8 cellular contexts compared by ENCODE assay signal in genomic region chr19:34734601-34735103, GRCh38. TPM values are rescaled to one million over a fixed set of nuclear protein-coding genes. Genes with fewer than 3 reads are reported as not detected.
DNase-seq lines count a peak whose midpoint lies in the region; ATAC-seq, FAIRE-seq and TF ChIP-seq lines count a peak whose summit lies in the region.

No MANE protein-coding gene starts in this region.

- FAIRE-seq in kidney (lab: Jason Lieb, UNC), result no peak

- H3K9ac ChIP-seq in kidney (ENCODE audit: low read length in 2 of 2), result peak overlapping the region; percentile 34 to 93

- CTCF ChIA-PET in activated CD4-positive, alpha-beta T cell treated with anti-CD3 and anti-CD28 coated beads for 36 hours (lab: Charles Lee), result interaction anchor here (0.7 kb wide), 1 partner anchor 564 kb away, joined by 3 read pairs; no protein-coding TSS in a partner anchor

- H3K27ac Mint-ChIP-seq in activated CD4-positive, alpha-beta T cell treated with anti-CD3 and anti-CD28 coated beads for 36 hours, result peak overlapping the region; percentile 92
- peak overlapping the region; percentile 95 for H3K27ac Mint-ChIP-seq in activated T-helper 1 cell treated with anti-CD3 and anti-CD28 coated beads, Interleukin-12 subunit alpha, Interleukin-12 subunit beta, Interleukin-2, Interleukin-4 antibody, amounts not matched to agents 30 ng/mL and 10 ng/mL and 1 ng/mL, durations not matched to agents 14 hours and 24 hours and 36 hours

- H3K27ac ChIP-seq in kidney (ENCODE audit: low read depth in 2 of 2, low read length in 2 of 2) (peak overlapping the region; percentile 96), temporal lobe (ENCODE audit: low read depth, low read length) (peak overlapping the region; percentile 72)

- H3K9me3 ChIP-seq in kidney (ENCODE audit: control insufficient read depth in 1 of 2, low read length in 2 of 2), result peaks cover 4 to 27% of the 10 kb centered on the region in 2 donors

- TF ChIP-seq CTCF in kidney (IDR thresholded peaks at IDR 0.05; ENCODE audit: borderline replicate concordance, extremely low read depth, insufficient read depth), result no peak

- intact Hi-C loops in activated CD4-positive, alpha-beta T cell treated with anti-CD3 and anti-CD28 coated beads for 36 hours (cut with DNase I, micrococcal nuclease), result loop anchor here (1.0 to 10.0 kb wide), 6 partner anchors 39 to 1360 kb away; partner anchors contain the start of genes SCGB2B2 (in 2 of the 2), ZNF302 (in 2 of the 2), CEBPG (in 1 of the 2) and ZNF30 (in 1 of the 2)
- intact Hi-C loops in activated T-helper 1 cell treated with anti-CD3 and anti-CD28 coated beads, Interleukin-12 subunit alpha, Interleukin-12 subunit beta, Interleukin-2, Interleukin-4 antibody, amounts not matched to agents 30 ng/mL and 10 ng/mL and 1 ng/mL, durations not matched to agents 14 hours and 24 hours and 36 hours (cut with micrococcal nuclease), result loop anchor here (5.0 to 10.0 kb wide), 2 partner anchors 268 to 1390 kb away; partner anchors contain the start of gene GRAMD1A
- intact Hi-C loops in kidney (cut with DNase I), result no loop called here

- no peak for DNase-seq in activated CD4-positive, alpha-beta T cell treated with anti-CD3 and anti-CD28 coated beads for 36 hours
- no peak for DNase-seq in activated CD4-positive, alpha-beta T cell treated with anti-CD3 and anti-CD28 coated beads for 1 hour
- DNase-seq in activated T-helper 1 cell treated with anti-CD3 and anti-CD28 coated beads, Interleukin-12 subunit alpha, Interleukin-12 subunit beta, Interleukin-2, Interleukin-4 antibody, amounts not matched to agents 30 ng/mL and 10 ng/mL and 1 ng/mL, durations not matched to agents 14 hours and 24 hours and 36 hours (ENCODE audit: low spot score), result no peak
- DNase-seq in kidney, result no peak
- no peak for DNase-seq in stimulated activated CD4-positive, alpha-beta T cell treated with anti-CD3 and anti-CD28 coated beads, Interleukin-4, amount 100 ng/mL, for 4 hours

- POLR2A ChIA-PET in activated CD4-positive, alpha-beta T cell treated with anti-CD3 and anti-CD28 coated beads for 36 hours (lab: Charles Lee), result interaction anchor here (1.6 kb wide), 1 partner anchor 57 kb away, joined by 11 read pairs; the partner anchor contains the start of genes SCGB2B2 and ZNF302

- H3K27me3 Mint-ChIP-seq in activated CD4-positive, alpha-beta T cell treated with anti-CD3 and anti-CD28 coated beads for 36 hours, result no peaks in the 10 kb centered on the region
- no peaks in the 10 kb centered on the region for H3K27me3 Mint-ChIP-seq in activated T-helper 1 cell treated with anti-CD3 and anti-CD28 coated beads, Interleukin-12 subunit alpha, Interleukin-12 subunit beta, Interleukin-2, Interleukin-4 antibody, amounts not matched to agents 30 ng/mL and 10 ng/mL and 1 ng/mL, durations not matched to agents 14 hours and 24 hours and 36 hours (ENCODE audit: insufficient read depth)

- ATAC-seq in activated CD4-positive, alpha-beta T cell treated with anti-CD3 and anti-CD28 coated beads for 36 hours, result no peak
- ATAC-seq in GM18505 (IDR thresholded peaks at IDR 0.05; ENCODE audit: unreplicated experiment) (no peak), HG02973 (IDR thresholded peaks at IDR 0.05; ENCODE audit: unreplicated experiment) (no peak)

- H3K36me3 ChIP-seq in kidney (ENCODE audit: control insufficient read depth in 1 of 2, insufficient read depth in 2 of 2, low read length in 2 of 2), result peaks cover 14 to 37% of the 10 kb centered on the region in 2 donors

- peak overlapping the region; percentile 84 to 98 for H3K4me3 ChIP-seq in kidney (ENCODE audit: low read length in 2 of 2)

- peaks cover 40% of the 10 kb centered on the region for H3K36me3 Mint-ChIP-seq in activated CD4-positive, alpha-beta T cell treated with anti-CD3 and anti-CD28 coated beads for 36 hours (ENCODE audit: low read depth)
- peaks cover 22% of the 10 kb centered on the region for H3K36me3 Mint-ChIP-seq in activated T-helper 1 cell treated with anti-CD3 and anti-CD28 coated beads, Interleukin-12 subunit alpha, Interleukin-12 subunit beta, Interleukin-2, Interleukin-4 antibody, amounts not matched to agents 30 ng/mL and 10 ng/mL and 1 ng/mL, durations not matched to agents 14 hours and 24 hours and 36 hours (ENCODE audit: low read depth)

- H3K4me1 ChIP-seq in kidney (ENCODE audit: control insufficient read depth in 1 of 2, insufficient read depth in 1 of 2, low read depth in 1 of 2, low read length in 2 of 2), result peaks cover 5 to 8% of the 10 kb centered on the region in 2 donors

- H3K4me1 Mint-ChIP-seq in activated CD4-positive, alpha-beta T cell treated with anti-CD3 and anti-CD28 coated beads for 36 hours, result peaks cover 22% of the 10 kb centered on the region
- H3K4me1 Mint-ChIP-seq in activated T-helper 1 cell treated with anti-CD3 and anti-CD28 coated beads, Interleukin-12 subunit alpha, Interleukin-12 subunit beta, Interleukin-2, Interleukin-4 antibody, amounts not matched to agents 30 ng/mL and 10 ng/mL and 1 ng/mL, durations not matched to agents 14 hours and 24 hours and 36 hours (ENCODE audit: low read depth), result peaks cover 24% of the 10 kb centered on the region

- peak overlapping the region; percentile 96 for H3K4me3 Mint-ChIP-seq in activated CD4-positive, alpha-beta T cell treated with anti-CD3 and anti-CD28 coated beads for 36 hours
- H3K4me3 Mint-ChIP-seq in activated T-helper 1 cell treated with anti-CD3 and anti-CD28 coated beads, Interleukin-12 subunit alpha, Interleukin-12 subunit beta, Interleukin-2, Interleukin-4 antibody, amounts not matched to agents 30 ng/mL and 10 ng/mL and 1 ng/mL, durations not matched to agents 14 hours and 24 hours and 36 hours, result peak overlapping the region; percentile 92

- no peak for TF ChIP-seq POLR2A in GM18505 (IDR thresholded peaks at IDR 0.05; ENCODE audit: borderline replicate concordance, extremely low read depth, insufficient read depth, insufficient read length)

- peaks cover 8% of the 10 kb centered on the region for H3K9me3 Mint-ChIP-seq in activated CD4-positive, alpha-beta T cell treated with anti-CD3 and anti-CD28 coated beads for 36 hours (ENCODE audit: low read depth)
- H3K9me3 Mint-ChIP-seq in activated T-helper 1 cell treated with anti-CD3 and anti-CD28 coated beads, Interleukin-12 subunit alpha, Interleukin-12 subunit beta, Interleukin-2, Interleukin-4 antibody, amounts not matched to agents 30 ng/mL and 10 ng/mL and 1 ng/mL, durations not matched to agents 14 hours and 24 hours and 36 hours, result peaks cover 28% of the 10 kb centered on the region

RNA-seq across cellular contexts. Expression of gene ZNF181, which starts 0.6 kb away (rescaled TPM):
- 1 to 10 TPM; 4.5 TPM for total RNA-seq in activated CD4-positive, alpha-beta T cell treated with anti-CD3 and anti-CD28 coated beads for 36 hours
- total RNA-seq in activated T-helper 1 cell treated with anti-CD3 and anti-CD28 coated beads, Interleukin-12 subunit alpha, Interleukin-12 subunit beta, Interleukin-2, Interleukin-4 antibody, amounts not matched to agents 30 ng/mL and 10 ng/mL and 1 ng/mL, durations not matched to agents 14 hours and 24 hours and 36 hours, result 3.1 and 4.3 TPM in 2 replicates
- total RNA-seq in kidney, result 13.4 TPM
- 14.0 TPM for polyA plus RNA-seq in kidney (ENCODE audit: insufficient read depth, low read depth, low replicate concordance)
- 35.9 TPM for total RNA-seq in temporal lobe

RNA-seq across cellular contexts. Expression of gene ZNF599, which starts 38.4 kb away (rescaled TPM):
- 1 to 10 TPM; 3.5 to 3.7 TPM for total RNA-seq in activated CD4-positive, alpha-beta T cell treated with anti-CD3 and anti-CD28 coated beads for 36 hours
- 2.3 and 2.6 TPM in 2 replicates for total RNA-seq in activated T-helper 1 cell treated with anti-CD3 and anti-CD28 coated beads, Interleukin-12 subunit alpha, Interleukin-12 subunit beta, Interleukin-2, Interleukin-4 antibody, amounts not matched to agents 30 ng/mL and 10 ng/mL and 1 ng/mL, durations not matched to agents 14 hours and 24 hours and 36 hours
- total RNA-seq in kidney, result 8.9 TPM
- 14.2 TPM for polyA plus RNA-seq in kidney (ENCODE audit: insufficient read depth, low read depth, low replicate concordance)
- total RNA-seq in temporal lobe, result 12.0 TPM

RNA-seq across cellular contexts. Expression of gene ZNF302, which starts 57.2 kb away (rescaled TPM):
- 10 to 100 TPM; 17.1 to 17.6 TPM for total RNA-seq in activated CD4-positive, alpha-beta T cell treated with anti-CD3 and anti-CD28 coated beads for 36 hours
- 14.8 and 16.5 TPM in 2 replicates for total RNA-seq in activated T-helper 1 cell treated with anti-CD3 and anti-CD28 coated beads, Interleukin-12 subunit alpha, Interleukin-12 subunit beta, Interleukin-2, Interleukin-4 antibody, amounts not matched to agents 30 ng/mL and 10 ng/mL and 1 ng/mL, durations not matched to agents 14 hours and 24 hours and 36 hours
- total RNA-seq in kidney, result 36.4 TPM
- 25.5 TPM for polyA plus RNA-seq in kidney (ENCODE audit: insufficient read depth, low read depth, low replicate concordance)
- total RNA-seq in temporal lobe, result 66.1 TPM

RNA-seq across cellular contexts. Expression of gene SCGB2B2, which starts 57.7 kb away (rescaled TPM):
- under 1 TPM; 0.37 to 0.41 TPM for total RNA-seq in activated CD4-positive, alpha-beta T cell treated with anti-CD3 and anti-CD28 coated beads for 36 hours
- 0.20 TPM in 1 of 2 replicates, not detected in the other for total RNA-seq in activated T-helper 1 cell treated with anti-CD3 and anti-CD28 coated beads, Interleukin-12 subunit alpha, Interleukin-12 subunit beta, Interleukin-2, Interleukin-4 antibody, amounts not matched to agents 30 ng/mL and 10 ng/mL and 1 ng/mL, durations not matched to agents 14 hours and 24 hours and 36 hours
- total RNA-seq in kidney, result 1.1 TPM
- 0.73 TPM for polyA plus RNA-seq in kidney (ENCODE audit: insufficient read depth, low read depth, low replicate concordance)
- total RNA-seq in temporal lobe, result 1.2 TPM
